In genomic region chr1:40449684-40450490, GRCh38 we compare ENCODE assay signal across 1 cellular context.
TF ChIP-seq lines count a peak whose summit lies in the region.

Gene ZFP69B, plus strand, starts transcription at chr1:40450476. Its CDS starts 486 bp downstream, at chr1:40450962.

TF ChIP-seq in H1, 55 proteins besides CTCF, POLR2A, EP300 and RAD21 (continued from another document):
- TF ChIP-seq, protein P1, sequence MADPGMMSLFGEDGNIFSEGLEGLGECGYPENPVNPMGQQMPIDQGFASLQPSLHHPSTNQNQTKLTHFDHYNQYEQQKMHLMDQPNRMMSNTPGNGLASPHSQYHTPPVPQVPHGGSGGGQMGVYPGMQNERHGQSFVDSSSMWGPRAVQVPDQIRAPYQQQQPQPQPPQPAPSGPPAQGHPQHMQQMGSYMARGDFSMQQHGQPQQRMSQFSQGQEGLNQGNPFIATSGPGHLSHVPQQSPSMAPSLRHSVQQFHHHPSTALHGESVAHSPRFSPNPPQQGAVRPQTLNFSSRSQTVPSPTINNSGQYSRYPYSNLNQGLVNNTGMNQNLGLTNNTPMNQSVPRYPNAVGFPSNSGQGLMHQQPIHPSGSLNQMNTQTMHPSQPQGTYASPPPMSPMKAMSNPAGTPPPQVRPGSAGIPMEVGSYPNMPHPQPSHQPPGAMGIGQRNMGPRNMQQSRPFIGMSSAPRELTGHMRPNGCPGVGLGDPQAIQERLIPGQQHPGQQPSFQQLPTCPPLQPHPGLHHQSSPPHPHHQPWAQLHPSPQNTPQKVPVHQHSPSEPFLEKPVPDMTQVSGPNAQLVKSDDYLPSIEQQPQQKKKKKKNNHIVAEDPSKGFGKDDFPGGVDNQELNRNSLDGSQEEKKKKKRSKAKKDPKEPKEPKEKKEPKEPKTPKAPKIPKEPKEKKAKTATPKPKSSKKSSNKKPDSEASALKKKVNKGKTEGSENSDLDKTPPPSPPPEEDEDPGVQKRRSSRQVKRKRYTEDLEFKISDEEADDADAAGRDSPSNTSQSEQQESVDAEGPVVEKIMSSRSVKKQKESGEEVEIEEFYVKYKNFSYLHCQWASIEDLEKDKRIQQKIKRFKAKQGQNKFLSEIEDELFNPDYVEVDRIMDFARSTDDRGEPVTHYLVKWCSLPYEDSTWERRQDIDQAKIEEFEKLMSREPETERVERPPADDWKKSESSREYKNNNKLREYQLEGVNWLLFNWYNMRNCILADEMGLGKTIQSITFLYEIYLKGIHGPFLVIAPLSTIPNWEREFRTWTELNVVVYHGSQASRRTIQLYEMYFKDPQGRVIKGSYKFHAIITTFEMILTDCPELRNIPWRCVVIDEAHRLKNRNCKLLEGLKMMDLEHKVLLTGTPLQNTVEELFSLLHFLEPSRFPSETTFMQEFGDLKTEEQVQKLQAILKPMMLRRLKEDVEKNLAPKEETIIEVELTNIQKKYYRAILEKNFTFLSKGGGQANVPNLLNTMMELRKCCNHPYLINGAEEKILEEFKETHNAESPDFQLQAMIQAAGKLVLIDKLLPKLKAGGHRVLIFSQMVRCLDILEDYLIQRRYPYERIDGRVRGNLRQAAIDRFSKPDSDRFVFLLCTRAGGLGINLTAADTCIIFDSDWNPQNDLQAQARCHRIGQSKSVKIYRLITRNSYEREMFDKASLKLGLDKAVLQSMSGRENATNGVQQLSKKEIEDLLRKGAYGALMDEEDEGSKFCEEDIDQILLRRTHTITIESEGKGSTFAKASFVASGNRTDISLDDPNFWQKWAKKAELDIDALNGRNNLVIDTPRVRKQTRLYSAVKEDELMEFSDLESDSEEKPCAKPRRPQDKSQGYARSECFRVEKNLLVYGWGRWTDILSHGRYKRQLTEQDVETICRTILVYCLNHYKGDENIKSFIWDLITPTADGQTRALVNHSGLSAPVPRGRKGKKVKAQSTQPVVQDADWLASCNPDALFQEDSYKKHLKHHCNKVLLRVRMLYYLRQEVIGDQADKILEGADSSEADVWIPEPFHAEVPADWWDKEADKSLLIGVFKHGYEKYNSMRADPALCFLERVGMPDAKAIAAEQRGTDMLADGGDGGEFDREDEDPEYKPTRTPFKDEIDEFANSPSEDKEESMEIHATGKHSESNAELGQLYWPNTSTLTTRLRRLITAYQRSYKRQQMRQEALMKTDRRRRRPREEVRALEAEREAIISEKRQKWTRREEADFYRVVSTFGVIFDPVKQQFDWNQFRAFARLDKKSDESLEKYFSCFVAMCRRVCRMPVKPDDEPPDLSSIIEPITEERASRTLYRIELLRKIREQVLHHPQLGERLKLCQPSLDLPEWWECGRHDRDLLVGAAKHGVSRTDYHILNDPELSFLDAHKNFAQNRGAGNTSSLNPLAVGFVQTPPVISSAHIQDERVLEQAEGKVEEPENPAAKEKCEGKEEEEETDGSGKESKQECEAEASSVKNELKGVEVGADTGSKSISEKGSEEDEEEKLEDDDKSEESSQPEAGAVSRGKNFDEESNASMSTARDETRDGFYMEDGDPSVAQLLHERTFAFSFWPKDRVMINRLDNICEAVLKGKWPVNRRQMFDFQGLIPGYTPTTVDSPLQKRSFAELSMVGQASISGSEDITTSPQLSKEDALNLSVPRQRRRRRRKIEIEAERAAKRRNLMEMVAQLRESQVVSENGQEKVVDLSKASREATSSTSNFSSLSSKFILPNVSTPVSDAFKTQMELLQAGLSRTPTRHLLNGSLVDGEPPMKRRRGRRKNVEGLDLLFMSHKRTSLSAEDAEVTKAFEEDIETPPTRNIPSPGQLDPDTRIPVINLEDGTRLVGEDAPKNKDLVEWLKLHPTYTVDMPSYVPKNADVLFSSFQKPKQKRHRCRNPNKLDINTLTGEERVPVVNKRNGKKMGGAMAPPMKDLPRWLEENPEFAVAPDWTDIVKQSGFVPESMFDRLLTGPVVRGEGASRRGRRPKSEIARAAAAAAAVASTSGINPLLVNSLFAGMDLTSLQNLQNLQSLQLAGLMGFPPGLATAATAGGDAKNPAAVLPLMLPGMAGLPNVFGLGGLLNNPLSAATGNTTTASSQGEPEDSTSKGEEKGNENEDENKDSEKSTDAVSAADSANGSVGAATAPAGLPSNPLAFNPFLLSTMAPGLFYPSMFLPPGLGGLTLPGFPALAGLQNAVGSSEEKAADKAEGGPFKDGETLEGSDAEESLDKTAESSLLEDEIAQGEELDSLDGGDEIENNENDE (IDR thresholded peaks at IDR 0.05; ENCODE audit: insufficient replicate concordance, low read length) = no peak
- no peak for TF ChIP-seq ZNF274 (IDR thresholded peaks at IDR 0.05; ENCODE audit: borderline replicate concordance, extremely low read depth, low read length)
- TF ChIP-seq NANOG (IDR thresholded peaks at IDR 0.05; ENCODE audit: insufficient read depth, low read depth, low read length, poor library complexity, severe bottlenecking) = no peak
- TF ChIP-seq SIN3A (conservative IDR thresholded peaks at IDR 0.05 in 1 of 2, IDR thresholded peaks at IDR 0.05 in 1 of 2; ENCODE audit: low read depth in 1 of 2, low read length in 2 of 2) = 0 out of 4 replicates have a peak, but pooled peaks of 1 of the 2 experiments have one; percentile 45
- TF ChIP-seq POLR2AphosphoS5 (IDR thresholded peaks at IDR 0.05; ENCODE audit: low read depth, low read length) = peak; percentile 79
- TF ChIP-seq KDM1A (IDR thresholded peaks at IDR 0.05; ENCODE audit: borderline replicate concordance, low read length) = peak; percentile 25; the same call in 1 of the 2 replicates
- no peak for TF ChIP-seq SIX5 (IDR thresholded peaks at IDR 0.05; ENCODE audit: low read depth, low read length)
- TF ChIP-seq RFX5 (IDR thresholded peaks at IDR 0.05; ENCODE audit: borderline replicate concordance, low read depth, low read length) = no peak
- TF ChIP-seq HDAC6 (IDR thresholded peaks at IDR 0.05; ENCODE audit: low read depth, low read length) = no peak
- TF ChIP-seq JUND (IDR thresholded peaks at IDR 0.05; ENCODE audit: low read length) = no peak
- no peak for TF ChIP-seq JUN (IDR thresholded peaks at IDR 0.05; ENCODE audit: low read depth, low read length)
- TF ChIP-seq SP4 (IDR thresholded peaks at IDR 0.05; ENCODE audit: low read length) = peak; percentile 40; the same call in 1 of the 2 replicates
- peak; percentile 95 for TF ChIP-seq EGR1 (IDR thresholded peaks at IDR 0.05; ENCODE audit: borderline replicate concordance, low read depth, low read length)
- peak; percentile 75; the same call in 1 of the 2 replicates for TF ChIP-seq MAX (IDR thresholded peaks at IDR 0.05)
- 0 out of 2 replicates have a peak, but pooled peaks have one; percentile 43 for TF ChIP-seq BACH1 (IDR thresholded peaks at IDR 0.05; ENCODE audit: low read length)
- peak; percentile 81 for TF ChIP-seq ASH2L (IDR thresholded peaks at IDR 0.05; ENCODE audit: low read length)
- TF ChIP-seq GABPA (IDR thresholded peaks at IDR 0.05; ENCODE audit: borderline replicate concordance, insufficient read depth, low read length) = no peak
- TF ChIP-seq, protein P2, sequence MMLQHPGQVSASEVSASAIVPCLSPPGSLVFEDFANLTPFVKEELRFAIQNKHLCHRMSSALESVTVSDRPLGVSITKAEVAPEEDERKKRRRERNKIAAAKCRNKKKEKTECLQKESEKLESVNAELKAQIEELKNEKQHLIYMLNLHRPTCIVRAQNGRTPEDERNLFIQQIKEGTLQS (IDR thresholded peaks at IDR 0.05; ENCODE audit: insufficient read depth, low read depth, low read length) = no peak
- TF ChIP-seq RBBP5 (IDR thresholded peaks at IDR 0.05; ENCODE audit: borderline replicate concordance, low read depth, low read length) = no peak
- peak; percentile 30; the same call in 1 of the 2 replicates for TF ChIP-seq E2F6 (IDR thresholded peaks at IDR 0.05)
- TF ChIP-seq CREB1 (IDR thresholded peaks at IDR 0.05) = peak; percentile 45
- TF ChIP-seq TAF7 (optimal IDR thresholded peaks at IDR 0.05; ENCODE audit: borderline replicate concordance, low read depth, low read length) = peak; percentile 66
- 0 out of 2 replicates have a peak, but pooled peaks have one; percentile 62 for TF ChIP-seq TAF1 (IDR thresholded peaks at IDR 0.05; ENCODE audit: low read depth, low read length)
- no peak for TF ChIP-seq CBX8 (IDR thresholded peaks at IDR 0.05; ENCODE audit: borderline replicate concordance, low read depth, low read length)
- TF ChIP-seq YY1 (IDR thresholded peaks at IDR 0.05; ENCODE audit: low read depth, low read length) = peak; percentile 32; the same call in 1 of the 2 replicates
- TF ChIP-seq TBP (IDR thresholded peaks at IDR 0.05; ENCODE audit: low read depth, low read length) = peak; percentile 62; the same call in 1 of the 2 replicates
- TF ChIP-seq SRF (IDR thresholded peaks at IDR 0.05; ENCODE audit: low read depth, low read length) = no peak
- TF ChIP-seq KDM4A (IDR thresholded peaks at IDR 0.05; ENCODE audit: low read depth, low read length, severe bottlenecking) = peak; percentile 89
- peak; percentile 73 for TF ChIP-seq PHF8 (conservative IDR thresholded peaks at IDR 0.05; ENCODE audit: low read depth, low read length)
- TF ChIP-seq NRF1 (IDR thresholded peaks at IDR 0.05; ENCODE audit: low read depth, low read length) = peak; percentile 85
- no peak for TF ChIP-seq TCF12 (IDR thresholded peaks at IDR 0.05; ENCODE audit: low read depth, low read length)
